ENCODE assay signal across 2 cellular contexts in genomic region chr2:172056293-172056692, GRCh38.
TF ChIP-seq lines count a peak whose summit lies in the region.

No MANE protein-coding gene starts in this region.

TF ChIP-seq in HEK293, 187 proteins besides CTCF, POLR2A, EP300 and RAD21 (continued from another document):
- no peak for TF ChIP-seq ZNF645 (tag by site-specific recombination; IDR thresholded peaks at IDR 0.05)
- peak; percentile 8; the same call in 1 of the 2 replicates for TF ChIP-seq ZNF335 (tag by site-specific recombination; conservative IDR thresholded peaks at IDR 0.05)
- no peak for TF ChIP-seq ZSCAN4 (tag by site-specific recombination; IDR thresholded peaks at IDR 0.05)
- TF ChIP-seq ZNF654 (tag by site-specific recombination; IDR thresholded peaks at IDR 0.05; ENCODE audit: low read depth) = no peak
- peak; percentile 42; the same call in 1 of the 2 replicates for TF ChIP-seq IKZF3 (tag by site-specific recombination; IDR thresholded peaks at IDR 0.05)
- TF ChIP-seq ZNF449 (tag by site-specific recombination; IDR thresholded peaks at IDR 0.05) = 0 out of 2 replicates have a peak, but pooled peaks have one; percentile 80
- peak; percentile 48 for TF ChIP-seq ZBTB17 (tag by site-specific recombination; IDR thresholded peaks at IDR 0.05)
- no peak for TF ChIP-seq ZNF423 (tag by site-specific recombination; IDR thresholded peaks at IDR 0.05)
- TF ChIP-seq SCRT2 (tag by site-specific recombination; IDR thresholded peaks at IDR 0.05) = peak; percentile 60
- no peak for TF ChIP-seq ZNF596 (tag by site-specific recombination; IDR thresholded peaks at IDR 0.05)
- TF ChIP-seq YY1 (tag by site-specific recombination; IDR thresholded peaks at IDR 0.05) = no peak
- no peak for TF ChIP-seq ZNF37A (tag by site-specific recombination; IDR thresholded peaks at IDR 0.05)
- TF ChIP-seq MEIS1 (CRISPR knock-in tag; IDR thresholded peaks at IDR 0.05; ENCODE audit: borderline replicate concordance) = no peak
- TF ChIP-seq GLIS1 (tag by site-specific recombination; IDR thresholded peaks at IDR 0.05) = peak; percentile 14; the same call in 1 of the 2 replicates
- TF ChIP-seq ZNF660 (tag by site-specific recombination; IDR thresholded peaks at IDR 0.05) = peak; percentile 16; the same call in 1 of the 2 replicates
- TF ChIP-seq ZNF24 (tag by site-specific recombination; IDR thresholded peaks at IDR 0.05) = peak; percentile 63; the same call in 1 of the 2 replicates
- TF ChIP-seq KLF9 (tag by site-specific recombination; IDR thresholded peaks at IDR 0.05; ENCODE audit: low read depth) = no peak
- no peak for TF ChIP-seq ZNF23 (tag by site-specific recombination; IDR thresholded peaks at IDR 0.05; ENCODE audit: borderline replicate concordance)
- no peak for TF ChIP-seq ZNF26 (tag by site-specific recombination; IDR thresholded peaks at IDR 0.05)

TF ChIP-seq in K562, 482 proteins besides CTCF, POLR2A, EP300 and RAD21 (continued from another document):
- TF ChIP-seq ZBTB34 (CRISPR knock-in tag; IDR thresholded peaks at IDR 0.05) (no peak), POU5F1 (IDR thresholded peaks at IDR 0.05; ENCODE audit: borderline replicate concordance, low read depth, low read length, partially characterized antibody) (no peak), HEY1 (CRISPR knock-in tag; IDR thresholded peaks at IDR 0.05; ENCODE audit: borderline replicate concordance) (0 out of 2 replicates have a peak, but pooled peaks have one; percentile 36), ZNF589 (CRISPR knock-in tag; IDR thresholded peaks at IDR 0.05; ENCODE audit: low read depth) (0 out of 2 replicates have a peak, but pooled peaks have one; percentile 25), HMGN3 (IDR thresholded peaks at IDR 0.05; ENCODE audit: borderline replicate concordance, extremely low read depth, insufficient read length, low read depth, low read length) (no peak), USF1 (CRISPR knock-in tag; IDR thresholded peaks at IDR 0.05) (no peak), HDAC1 (IDR thresholded peaks at IDR 0.05) (no peak), TCF7 (IDR thresholded peaks at IDR 0.05; ENCODE audit: borderline replicate concordance) (no peak), ZBTB12 (CRISPR knock-in tag; IDR thresholded peaks at IDR 0.05) (no peak), NR1H2 (CRISPR knock-in tag; IDR thresholded peaks at IDR 0.05) (no peak), MIER1 (IDR thresholded peaks at IDR 0.05; ENCODE audit: low read depth) (no peak), ZNF584 (CRISPR knock-in tag; IDR thresholded peaks at IDR 0.05; ENCODE audit: low read depth) (0 out of 2 replicates have a peak, but pooled peaks have one; percentile 35), SP1 (CRISPR knock-in tag; IDR thresholded peaks at IDR 0.05) (no peak), USF2 (CRISPR knock-in tag; IDR thresholded peaks at IDR 0.05) (no peak), E2F3 (CRISPR knock-in tag; IDR thresholded peaks at IDR 0.05) (no peak), BMI1 (IDR thresholded peaks at IDR 0.05; ENCODE audit: low read length) (no peak)
